1 cellular context compared by ENCODE assay signal in the genomic region with DNA sequence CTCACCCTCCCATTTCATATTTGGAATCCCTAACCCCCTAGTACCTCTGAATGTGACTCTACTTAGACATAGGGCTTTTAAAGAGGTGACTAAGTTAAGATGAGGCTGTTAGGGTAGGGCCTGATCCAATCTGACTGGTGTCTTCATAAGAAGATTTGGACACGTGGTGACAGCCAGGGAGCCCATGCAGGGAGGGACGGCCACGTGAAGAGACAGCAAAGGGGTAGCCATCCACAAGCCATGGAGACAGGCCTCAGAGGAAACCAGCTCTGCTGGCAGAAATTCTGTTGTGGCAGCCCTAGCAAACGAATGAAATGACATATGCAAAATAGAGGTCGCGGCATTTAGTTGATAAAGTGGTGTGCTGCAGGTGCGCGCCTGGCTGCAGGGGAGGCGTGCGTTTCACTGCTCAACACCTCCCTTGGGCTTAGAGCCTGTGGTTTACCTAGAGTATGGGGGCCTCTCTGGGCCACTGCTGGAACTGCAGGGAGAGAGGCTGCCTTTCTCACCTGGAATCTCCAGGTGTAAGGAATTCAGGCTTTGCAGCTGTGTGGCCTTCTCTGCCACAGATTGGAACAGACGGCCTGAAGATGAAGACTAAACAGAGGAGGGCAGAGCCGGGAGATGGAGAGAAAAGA.
TF ChIP-seq lines count a peak whose summit lies in the region.

No MANE protein-coding gene starts in this region.

TF ChIP-seq in H1, 55 proteins besides CTCF, POLR2A, EP300 and RAD21:
- TF ChIP-seq TCF12 (IDR thresholded peaks at IDR 0.05; ENCODE audit: low read depth, low read length): peak; percentile 70; the same call in 1 of the 2 replicates
- peak; percentile 64 for TF ChIP-seq TEAD4 (IDR thresholded peaks at IDR 0.05; ENCODE audit: low read depth, low read length)
- no peak for TF ChIP-seq RFX5 (IDR thresholded peaks at IDR 0.05; ENCODE audit: borderline replicate concordance, low read depth, low read length)
- peak in 1 of 2 experiments; percentile 44; a peak in 1 of 4 replicates for TF ChIP-seq SIN3A (conservative IDR thresholded peaks at IDR 0.05 in 1 of 2, IDR thresholded peaks at IDR 0.05 in 1 of 2; ENCODE audit: low read depth in 1 of 2, low read length in 2 of 2)
- TF ChIP-seq, protein P1, sequence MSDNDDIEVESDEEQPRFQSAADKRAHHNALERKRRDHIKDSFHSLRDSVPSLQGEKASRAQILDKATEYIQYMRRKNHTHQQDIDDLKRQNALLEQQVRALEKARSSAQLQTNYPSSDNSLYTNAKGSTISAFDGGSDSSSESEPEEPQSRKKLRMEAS (IDR thresholded peaks at IDR 0.05): peak; percentile 73
- TF ChIP-seq, protein P2, sequence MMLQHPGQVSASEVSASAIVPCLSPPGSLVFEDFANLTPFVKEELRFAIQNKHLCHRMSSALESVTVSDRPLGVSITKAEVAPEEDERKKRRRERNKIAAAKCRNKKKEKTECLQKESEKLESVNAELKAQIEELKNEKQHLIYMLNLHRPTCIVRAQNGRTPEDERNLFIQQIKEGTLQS (IDR thresholded peaks at IDR 0.05; ENCODE audit: insufficient read depth, low read depth, low read length): 0 out of 2 replicates have a peak, but pooled peaks have one; percentile 14
- TF ChIP-seq, protein P3, sequence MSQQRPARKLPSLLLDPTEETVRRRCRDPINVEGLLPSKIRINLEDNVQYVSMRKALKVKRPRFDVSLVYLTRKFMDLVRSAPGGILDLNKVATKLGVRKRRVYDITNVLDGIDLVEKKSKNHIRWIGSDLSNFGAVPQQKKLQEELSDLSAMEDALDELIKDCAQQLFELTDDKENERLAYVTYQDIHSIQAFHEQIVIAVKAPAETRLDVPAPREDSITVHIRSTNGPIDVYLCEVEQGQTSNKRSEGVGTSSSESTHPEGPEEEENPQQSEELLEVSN (IDR thresholded peaks at IDR 0.05): peak; percentile 74; the same call in 1 of the 2 replicates
- no peak for TF ChIP-seq CBX8 (IDR thresholded peaks at IDR 0.05; ENCODE audit: borderline replicate concordance, low read depth, low read length)
